1 cellular context compared by ENCODE assay signal in the genomic region with DNA sequence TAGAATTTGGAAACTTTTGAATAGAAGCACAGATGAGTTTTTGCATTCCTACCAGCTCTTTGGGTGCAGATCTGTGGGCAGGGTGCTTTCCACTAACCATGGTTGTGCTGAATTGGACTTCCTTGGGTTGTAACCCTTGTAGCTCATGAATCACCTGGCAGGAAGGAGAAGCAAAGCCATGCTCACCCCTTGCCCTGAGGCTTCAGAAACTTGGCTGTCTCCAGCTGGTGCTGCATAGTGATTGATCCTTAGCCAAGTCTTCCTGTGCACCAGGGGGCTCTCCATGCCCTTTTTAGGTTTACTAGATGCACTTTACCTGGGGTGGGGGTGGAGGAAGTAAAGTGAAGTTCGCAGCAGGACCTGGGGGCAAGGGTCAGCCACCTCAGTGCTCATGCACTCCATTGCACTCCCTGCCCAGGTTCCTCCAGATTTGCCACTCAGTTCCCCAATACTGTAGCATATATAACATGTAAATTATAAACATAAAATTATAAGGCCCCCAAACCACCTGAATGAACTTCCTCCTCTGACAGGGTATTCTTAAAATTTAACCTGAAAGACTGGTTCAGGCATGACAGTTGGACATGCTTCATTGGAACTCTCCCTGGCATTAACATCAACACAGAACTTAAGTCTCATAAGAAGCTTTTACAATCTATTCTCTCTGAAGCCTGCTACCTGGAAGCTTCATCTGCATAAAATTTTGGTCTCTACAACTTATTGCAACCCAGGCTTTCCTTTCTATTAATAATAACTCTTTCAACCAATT.
TF ChIP-seq lines count a peak whose summit lies in the region.

No MANE protein-coding gene starts in this region.

TF ChIP-seq in HCT116, 20 proteins besides CTCF, POLR2A, EP300 and RAD21:
- TF ChIP-seq REST (IDR thresholded peaks at IDR 0.05; ENCODE audit: low read depth) (no peak), TCF7L2 (IDR thresholded peaks at IDR 0.05; ENCODE audit: borderline replicate concordance, extremely low read depth, insufficient read depth, insufficient read length) (peak; percentile 34)
TF ChIP-seq in HCT116: peak in this region for 1.
